ENCODE assay signal across 14 cellular contexts in the genomic region with DNA sequence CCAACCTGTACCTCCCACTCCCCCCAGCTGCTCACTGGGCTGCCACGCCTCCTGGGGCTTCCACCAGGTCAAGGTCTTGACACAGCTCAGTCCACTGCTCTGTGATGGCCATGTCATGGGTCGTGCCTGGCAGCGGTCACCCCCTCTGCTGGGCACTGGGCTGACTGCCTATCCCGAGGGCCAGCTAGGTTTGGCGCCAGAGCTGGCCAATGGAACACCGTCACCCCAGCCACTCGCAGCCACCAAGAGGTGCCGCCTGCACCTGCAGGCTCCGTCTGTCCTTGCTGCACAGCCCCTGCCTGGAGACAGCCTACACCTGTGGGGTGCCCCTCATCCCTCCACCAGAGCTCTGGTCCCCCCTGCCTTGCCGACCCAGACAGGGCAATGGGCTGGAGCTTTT. TPM values are rescaled to one million over a fixed set of nuclear protein-coding genes. Genes with fewer than 3 reads are reported as not detected.
A peak's percentile ranks its signal among the peaks of the same experiment; 100 is the strongest.
DNase-seq lines count a peak whose midpoint lies in the region; ATAC-seq and TF ChIP-seq lines count a peak whose summit lies in the region.
"Had no signal": no experiment of that assay in that cellular context is flagged by ENCODE, and none has a peak within 500 bp of the region (broad histone marks: within the 10 kb centered on the region; RNA-seq: fewer than 3 reads in every experiment).

No MANE protein-coding gene starts in this region.

- POLR2A ChIA-PET in PC-3 (lab: Charles Lee; ENCODE audit: unreplicated experiment): no interaction called here

- H3K27ac ChIP-seq in PC-3 (ENCODE audit: low read length) (no peak overlapping the region), trophoblast cell (ENCODE audit: low read depth, low read length) (no peak overlapping the region)
- H3K27ac ChIP-seq: upper lobe of right lung had no signal

- no peak overlapping the region for H3K18ac ChIP-seq in trophoblast cell (ENCODE audit: low read length)

- WGBS in trophoblast cell (ENCODE audit: extremely low coverage, insufficient coverage, insufficient read length): no CpG with 5 or more reads among the region's 10 CpGs

- DNase-seq in left ventricle myocardium superior (peak; percentile 35), Right ventricle myocardium superior (no peak), PC-3 (no peak), iPS-NIHi11 (ENCODE audit: low spot score) (peak; percentile 53), trophoblast cell (no peak), EL (no peak)
- DNase-seq: activated T-cell treated with anti-CD3 and anti-CD28 coated beads for 4 hours, immature natural killer cell, T-helper 2 cell, upper lobe of right lung had no signal

- no peak overlapping the region for H4K12ac ChIP-seq in trophoblast cell (ENCODE audit: low read depth, low read length)

- H2BK12ac ChIP-seq in trophoblast cell (ENCODE audit: low read length): no peak overlapping the region

- no peak overlapping the region for H3K9ac ChIP-seq in PC-3 (ENCODE audit: low read length)
- no peak overlapping the region for H3K9ac ChIP-seq in trophoblast cell (ENCODE audit: low read length)

- TF ChIP-seq CTCF in PC-3 (conservative IDR thresholded peaks at IDR 0.05; ENCODE audit: low read depth, low read length): no peak; the same call in 1 of the 2 replicates

- no peak overlapping the region for H2BK5ac ChIP-seq in trophoblast cell (ENCODE audit: low read depth, low read length, poor library complexity)

- H3K4ac ChIP-seq in trophoblast cell (ENCODE audit: low read depth, low read length): no peak overlapping the region

- CTCF ChIA-PET in PC-3 (lab: Charles Lee): interaction anchor here (0.6 to 1.0 kb wide), 2 partner anchors 9 to 15 kb away, joined by 3 read pairs; no protein-coding TSS in a partner anchor

- no peaks in the 10 kb centered on the region for H3K9me3 ChIP-seq in PC-3 (ENCODE audit: low read length)
- H3K9me3 ChIP-seq in trophoblast cell (ENCODE audit: insufficient read depth, low read depth, low read length): peaks cover 3% of the 10 kb centered on the region
- H3K9me3 ChIP-seq: upper lobe of right lung had no signal

- no peak overlapping the region for H3K4me3 ChIP-seq in PC-3 (ENCODE audit: low read length)
- no peak overlapping the region for H3K4me3 ChIP-seq in trophoblast cell (ENCODE audit: low read depth, low read length)
- H3K4me3 ChIP-seq: upper lobe of right lung had no signal

- no peaks in the 10 kb centered on the region for H3K9me2 ChIP-seq in PC-3 (replicated peaks; ENCODE audit: low read length)

- intact Hi-C loops in left ventricle myocardium superior (cut with micrococcal nuclease): no loop called here
- intact Hi-C loops in Right ventricle myocardium superior (cut with DNase I): loop anchor here (5.0 kb wide), 1 partner anchor 52 kb away; a partner anchor contains a TSS
- intact Hi-C loops in PC-3 (cut with micrococcal nuclease): loop anchor here (5.0 to 10.0 kb wide), 2 partner anchors 52 to 61 kb away; a partner anchor contains a TSS

- H2BK120ac ChIP-seq in trophoblast cell (ENCODE audit: insufficient read depth, low read length, poor library complexity): no peak overlapping the region

- H3K27me3 ChIP-seq in PC-3 (ENCODE audit: low read length) (no peaks in the 10 kb centered on the region), trophoblast cell (ENCODE audit: insufficient read depth, low read length) (no peaks in the 10 kb centered on the region)
- H3K27me3 ChIP-seq: upper lobe of right lung had no signal

- H4K8ac ChIP-seq in trophoblast cell (ENCODE audit: low read depth, low read length): no peak overlapping the region

- no peak for ATAC-seq in left ventricle myocardium superior
- ATAC-seq in Right ventricle myocardium superior (ENCODE audit: poor library complexity): no peak
- peak; percentile 3; the same call in 1 of the 2 replicates for ATAC-seq in PC-3
- no peak for ATAC-seq in GM19351 (IDR thresholded peaks at IDR 0.05; ENCODE audit: unreplicated experiment)
- ATAC-seq in GM19463 (IDR thresholded peaks at IDR 0.05; ENCODE audit: unreplicated experiment): no peak
- ATAC-seq: esophagus mucosa, upper lobe of right lung had no signal

- no peak overlapping the region for H2AK5ac ChIP-seq in trophoblast cell (ENCODE audit: low read length)

- H3K79me2 ChIP-seq in PC-3 (ENCODE audit: low read length) (peaks cover 19% of the 10 kb centered on the region), trophoblast cell (ENCODE audit: control insufficient read depth, insufficient read depth, low read length, poor library complexity) (peaks cover 18% of the 10 kb centered on the region)

- no peaks in the 10 kb centered on the region for H3K4me1 ChIP-seq in PC-3 (ENCODE audit: insufficient read depth, low read length)
- peaks cover 5 to 6% of the 10 kb centered on the region in 2 experiments for H3K4me1 ChIP-seq in trophoblast cell (ENCODE audit: control insufficient read depth in 1 of 2, insufficient read depth in 2 of 2, low read length in 2 of 2)

- no peak overlapping the region for H2AFZ ChIP-seq in PC-3 (ENCODE audit: low read length)
- H2AFZ ChIP-seq in trophoblast cell (ENCODE audit: insufficient read depth, low read length, poor library complexity): no peak overlapping the region

- peaks cover 19% of the 10 kb centered on the region for H3K79me1 ChIP-seq in trophoblast cell (ENCODE audit: low read length)

- H3K36me3 ChIP-seq in PC-3 (ENCODE audit: low read depth, low read length) (no peaks in the 10 kb centered on the region), trophoblast cell (ENCODE audit: control insufficient read depth in 1 of 2, insufficient read depth in 2 of 2, low read length in 2 of 2) (peaks cover 11 to 15% of the 10 kb centered on the region in 2 experiments)
- H3K36me3 ChIP-seq: upper lobe of right lung had no signal

- BruUV-seq in PC-3 (replicated peaks; lab: Mats Ljungman, UMichigan): no TSS peak

- no peak overlapping the region for H3K23ac ChIP-seq in trophoblast cell (ENCODE audit: low read length)

- H4K20me1 ChIP-seq in PC-3 (ENCODE audit: low read length): no peaks in the 10 kb centered on the region

- no peaks in the 10 kb centered on the region for H3F3A ChIP-seq in PC-3 (ENCODE audit: low read length, unreplicated experiment)

- H3K4me2 ChIP-seq in PC-3 (ENCODE audit: low read length) (no peak overlapping the region), trophoblast cell (ENCODE audit: low read length) (no peak overlapping the region)

- no peak overlapping the region for H4K91ac ChIP-seq in trophoblast cell (ENCODE audit: low read depth, low read length)

- H3K14ac ChIP-seq in trophoblast cell (ENCODE audit: low read length): no peak overlapping the region

RNA-seq across cellular contexts. Expression of a gene that starts 4.5 kb away (rescaled TPM):
- total RNA-seq in left ventricle myocardium superior: 11.4 TPM
- total RNA-seq in Right ventricle myocardium superior: 11.0 TPM
- total RNA-seq in PC-3 (2014; rRNA removed): 19.5 and 27.0 TPM in 2 replicates
- polyA plus RNA-seq in trophoblast cell (2013): 26.3 and 27.6 TPM in 2 replicates

RNA-seq across cellular contexts. Expression of a gene that starts 15.6 kb away (rescaled TPM):
- 16.9 TPM for total RNA-seq in left ventricle myocardium superior
- total RNA-seq in Right ventricle myocardium superior: 18.0 TPM
- total RNA-seq in PC-3 (2014; rRNA removed): 36.0 and 43.8 TPM in 2 replicates
- polyA plus RNA-seq in trophoblast cell (2013): 26.7 and 27.0 TPM in 2 replicates

RNA-seq across cellular contexts. Expression of a gene that starts 18.5 kb away (rescaled TPM):
- total RNA-seq in left ventricle myocardium superior (0.52 TPM), Right ventricle myocardium superior (0.38 TPM), PC-3 (2014; rRNA removed) (0.44 TPM in 1 of 2 replicates, not detected in the other)
- 0.25 and 0.28 TPM in 2 replicates for polyA plus RNA-seq in trophoblast cell (2013)

RNA-seq across cellular contexts. Expression of a gene that starts 25.2 kb away (rescaled TPM):
- total RNA-seq in left ventricle myocardium superior: not detected
- total RNA-seq in Right ventricle myocardium superior: not detected
- not detected in 2 replicates for total RNA-seq in PC-3 (2014; rRNA removed)
- 0.04 TPM in 2 replicates for polyA plus RNA-seq in trophoblast cell (2013)
- total RNA-seq: esophagus mucosa, upper lobe of right lung had no signal
- polyA plus RNA-seq: CD14-positive monocyte, immature natural killer cell had no signal

RNA-seq across cellular contexts. Expression of a gene that starts 45.4 kb away (rescaled TPM):
- total RNA-seq in left ventricle myocardium superior (0.10 TPM), Right ventricle myocardium superior (0.13 TPM), PC-3 (2014; rRNA removed) (0.11 and 0.40 TPM in 2 replicates)
- polyA plus RNA-seq in trophoblast cell (2013): 13.1 and 14.9 TPM in 2 replicates
- polyA plus RNA-seq: CD14-positive monocyte had no signal

Comparison
In these comparisons a context has a peak if more than half of its experiments do, and no peak if none do; other contexts are left out.
1. DNase-seq: peak in left ventricle myocardium superior (single experiment) and iPS-NIHi11 (single experiment); none in Right ventricle myocardium superior (single experiment), PC-3 (single experiment), trophoblast cell (0 of 2) and EL (single experiment).